30 cellular contexts compared by ENCODE assay signal in genomic region chr1:64750092-64750491, GRCh38.
"Had no signal": no experiment of that assay in that cellular context is flagged by ENCODE, and none has a peak within 500 bp of the region (broad histone marks: within the 10 kb centered on the region; RNA-seq: fewer than 3 reads in every experiment).

No MANE protein-coding gene starts in this region.

- H3K4me3 ChIP-seq: colonic mucosa, gastroesophageal sphincter, heart left ventricle, hepatocyte, left lung, mucosa of descending colon, right atrium auricular region, sigmoid colon, spleen, transverse colon, upper lobe of right lung, uterus had no signal

- H3K36me3 Mint-ChIP-seq: mesothelial cell of epicardium; naive B cell; natural killer cell treated with Interleukin-12 subunit alpha and Interleukin-12 subunit beta and Interleukin-15 and Interleukin-18, amount 100 ng/mL, for 72 hours; stimulated activated memory B cell treated with anti-CD40 and anti-IgM and Interleukin-4, amounts not matched to agents 10 μg/mL and 1 μg/mL and 100 μg/mL, for 72 hours had no signal

- H3K4me2 ChIP-seq: hepatocyte had no signal

- H3K4me1 ChIP-seq: foreskin keratinocyte, parathyroid adenoma, uterus had no signal

- H3K27ac ChIP-seq: colonic mucosa, epithelial cell of prostate, foreskin keratinocyte, gastroesophageal sphincter, heart left ventricle, hepatocyte, left lung, neutrophil, parathyroid adenoma, right atrium auricular region, sigmoid colon, spleen, transverse colon, upper lobe of right lung, uterus had no signal

- H2AFZ ChIP-seq: hepatocyte, parathyroid adenoma had no signal

- ATAC-seq: esophagus mucosa; foreskin keratinocyte; gastroesophageal sphincter; heart left ventricle; left cardiac atrium; left lung; mucosa of descending colon; natural killer cell treated with Interleukin-12 subunit alpha and Interleukin-12 subunit beta and Interleukin-15 and Interleukin-18, amount 100 ng/mL, for 72 hours; stimulated activated memory B cell treated with anti-CD40 and anti-IgM and Interleukin-4, amounts not matched to agents 10 μg/mL and 1 μg/mL and 100 μg/mL, for 72 hours; stimulated activated naive CD8-positive, alpha-beta T cell treated with anti-CD3 and anti-CD28 coated beads, Interleukin-15, Interleukin-2, amounts not matched to agents 100 U/mL and 50 U/mL, for 24 hours; upper lobe of right lung had no signal

- H3K4me3 Mint-ChIP-seq: dendritic cell treated with granulocyte-macrophage colony-stimulating factor and Interleukin-4, amounts not matched to agents 40 ng/mL and 50 ng/mL, for 4 days; endodermal cell; mesothelial cell of epicardium; naive B cell; natural killer cell treated with Interleukin-12 subunit alpha and Interleukin-12 subunit beta and Interleukin-15 and Interleukin-18, amount 100 ng/mL, for 72 hours; neural crest cell; stimulated activated memory B cell treated with anti-CD40 and anti-IgM and Interleukin-4, amounts not matched to agents 10 μg/mL and 1 μg/mL and 100 μg/mL, for 72 hours had no signal

- H3K9me3 ChIP-seq: colonic mucosa, gastroesophageal sphincter, heart left ventricle, left lung, mucosa of descending colon, neutrophil, right atrium auricular region, sigmoid colon, spleen, transverse colon, upper lobe of right lung, uterus had no signal

- H3K9ac ChIP-seq: parathyroid adenoma had no signal

- H3K9me3 Mint-ChIP-seq: dendritic cell treated with granulocyte-macrophage colony-stimulating factor and Interleukin-4, amounts not matched to agents 40 ng/mL and 50 ng/mL, for 4 days; endodermal cell; mesothelial cell of epicardium; naive B cell; natural killer cell treated with Interleukin-12 subunit alpha and Interleukin-12 subunit beta and Interleukin-15 and Interleukin-18, amount 100 ng/mL, for 72 hours; neural crest cell; stimulated activated memory B cell treated with anti-CD40 and anti-IgM and Interleukin-4, amounts not matched to agents 10 μg/mL and 1 μg/mL and 100 μg/mL, for 72 hours had no signal

- H3K27ac Mint-ChIP-seq: dendritic cell treated with granulocyte-macrophage colony-stimulating factor and Interleukin-4, amounts not matched to agents 40 ng/mL and 50 ng/mL, for 4 days; endodermal cell; mesothelial cell of epicardium; natural killer cell treated with Interleukin-12 subunit alpha and Interleukin-12 subunit beta and Interleukin-15 and Interleukin-18, amount 100 ng/mL, for 72 hours; progenitor cell of endocrine pancreas; stimulated activated memory B cell treated with anti-CD40 and anti-IgM and Interleukin-4, amounts not matched to agents 10 μg/mL and 1 μg/mL and 100 μg/mL, for 72 hours had no signal

- H3K36me3 ChIP-seq: colonic mucosa, gastroesophageal sphincter, heart left ventricle, left lung, neutrophil, right atrium auricular region, sigmoid colon, spleen, transverse colon, upper lobe of right lung, uterus had no signal

- H3K27me3 Mint-ChIP-seq: progenitor cell of endocrine pancreas; stimulated activated memory B cell treated with anti-CD40 and anti-IgM and Interleukin-4, amounts not matched to agents 10 μg/mL and 1 μg/mL and 100 μg/mL, for 72 hours had no signal

- H3K27me3 ChIP-seq: colonic mucosa, foreskin keratinocyte, gastroesophageal sphincter, heart left ventricle, hepatocyte, left lung, neutrophil, right atrium auricular region, sigmoid colon, spleen, transverse colon, upper lobe of right lung, uterus had no signal

- DNase-seq: colonic mucosa; effector CD8-positive, alpha-beta T cell; endodermal cell; foreskin keratinocyte; heart left ventricle; left cardiac atrium; left lung; mesenchymal stem cell; mucosa of descending colon; naive B cell; sigmoid colon; spleen; stimulated activated CD4-positive, alpha-beta T cell treated with anti-CD3 and anti-CD28 coated beads, Interleukin-4, amount 100 ng/mL, for 4 hours; stimulated activated naive CD8-positive, alpha-beta T cell treated with anti-CD3 and anti-CD28 coated beads, Interleukin-15, Interleukin-2, amounts not matched to agents 100 U/mL and 50 U/mL, for 24 hours; transverse colon; upper lobe of right lung; uterus had no signal
